In the genomic region with DNA sequence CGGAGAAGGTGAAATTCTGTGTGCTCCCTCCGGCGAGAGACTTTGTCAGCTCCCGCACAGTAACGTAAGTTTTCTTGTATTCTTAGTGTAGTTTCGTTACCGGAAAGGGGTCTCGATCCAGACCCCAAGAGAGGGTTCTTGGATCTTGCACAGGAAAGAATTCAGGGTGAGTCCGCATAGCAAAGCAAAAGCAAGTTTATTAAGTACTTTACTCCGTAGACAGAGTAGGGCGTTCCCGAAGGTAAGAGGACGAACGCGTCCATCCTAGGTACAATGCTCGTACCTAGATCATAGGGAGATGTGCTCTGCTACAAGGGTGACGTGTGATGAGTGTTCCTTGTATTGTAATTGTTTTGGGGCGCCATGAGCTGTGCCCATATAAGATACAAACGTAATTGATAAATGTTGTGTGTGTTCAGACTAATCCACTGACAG, we compare ENCODE assay signal across 1 cellular context.
TF ChIP-seq lines count a peak whose summit lies in the region.

No MANE protein-coding gene starts in this region.

TF ChIP-seq in HEK293, 187 proteins besides CTCF, POLR2A, EP300 and RAD21 (continued from another document):
- TF ChIP-seq, protein P1, sequence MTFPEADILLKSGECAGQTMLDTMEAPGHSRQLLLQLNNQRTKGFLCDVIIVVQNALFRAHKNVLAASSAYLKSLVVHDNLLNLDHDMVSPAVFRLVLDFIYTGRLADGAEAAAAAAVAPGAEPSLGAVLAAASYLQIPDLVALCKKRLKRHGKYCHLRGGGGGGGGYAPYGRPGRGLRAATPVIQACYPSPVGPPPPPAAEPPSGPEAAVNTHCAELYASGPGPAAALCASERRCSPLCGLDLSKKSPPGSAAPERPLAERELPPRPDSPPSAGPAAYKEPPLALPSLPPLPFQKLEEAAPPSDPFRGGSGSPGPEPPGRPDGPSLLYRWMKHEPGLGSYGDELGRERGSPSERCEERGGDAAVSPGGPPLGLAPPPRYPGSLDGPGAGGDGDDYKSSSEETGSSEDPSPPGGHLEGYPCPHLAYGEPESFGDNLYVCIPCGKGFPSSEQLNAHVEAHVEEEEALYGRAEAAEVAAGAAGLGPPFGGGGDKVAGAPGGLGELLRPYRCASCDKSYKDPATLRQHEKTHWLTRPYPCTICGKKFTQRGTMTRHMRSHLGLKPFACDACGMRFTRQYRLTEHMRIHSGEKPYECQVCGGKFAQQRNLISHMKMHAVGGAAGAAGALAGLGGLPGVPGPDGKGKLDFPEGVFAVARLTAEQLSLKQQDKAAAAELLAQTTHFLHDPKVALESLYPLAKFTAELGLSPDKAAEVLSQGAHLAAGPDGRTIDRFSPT (tag by site-specific recombination; IDR thresholded peaks at IDR 0.05), result 0 out of 2 replicates have a peak, but pooled peaks have one; percentile 55
- TF ChIP-seq ZNF837 (tag by site-specific recombination; IDR thresholded peaks at IDR 0.05) (no peak), IKZF3 (tag by site-specific recombination; IDR thresholded peaks at IDR 0.05) (no peak), ZNF391 (tag by site-specific recombination; IDR thresholded peaks at IDR 0.05; ENCODE audit: borderline replicate concordance, low read depth) (no peak), HOXD13 (CRISPR knock-in tag; IDR thresholded peaks at IDR 0.05; ENCODE audit: borderline replicate concordance) (no peak), ZNF596 (tag by site-specific recombination; IDR thresholded peaks at IDR 0.05) (no peak), ZNF600 (tag by site-specific recombination; IDR thresholded peaks at IDR 0.05) (no peak), ZNF335 (tag by site-specific recombination; conservative IDR thresholded peaks at IDR 0.05) (peak; percentile 11; the same call in 1 of the 2 replicates), ZXDB (tag by site-specific recombination; IDR thresholded peaks at IDR 0.05) (no peak), KLF8 (tag by site-specific recombination; IDR thresholded peaks at IDR 0.05) (0 out of 2 replicates have a peak, but pooled peaks have one; percentile 18)
- TF ChIP-seq, protein P2, sequence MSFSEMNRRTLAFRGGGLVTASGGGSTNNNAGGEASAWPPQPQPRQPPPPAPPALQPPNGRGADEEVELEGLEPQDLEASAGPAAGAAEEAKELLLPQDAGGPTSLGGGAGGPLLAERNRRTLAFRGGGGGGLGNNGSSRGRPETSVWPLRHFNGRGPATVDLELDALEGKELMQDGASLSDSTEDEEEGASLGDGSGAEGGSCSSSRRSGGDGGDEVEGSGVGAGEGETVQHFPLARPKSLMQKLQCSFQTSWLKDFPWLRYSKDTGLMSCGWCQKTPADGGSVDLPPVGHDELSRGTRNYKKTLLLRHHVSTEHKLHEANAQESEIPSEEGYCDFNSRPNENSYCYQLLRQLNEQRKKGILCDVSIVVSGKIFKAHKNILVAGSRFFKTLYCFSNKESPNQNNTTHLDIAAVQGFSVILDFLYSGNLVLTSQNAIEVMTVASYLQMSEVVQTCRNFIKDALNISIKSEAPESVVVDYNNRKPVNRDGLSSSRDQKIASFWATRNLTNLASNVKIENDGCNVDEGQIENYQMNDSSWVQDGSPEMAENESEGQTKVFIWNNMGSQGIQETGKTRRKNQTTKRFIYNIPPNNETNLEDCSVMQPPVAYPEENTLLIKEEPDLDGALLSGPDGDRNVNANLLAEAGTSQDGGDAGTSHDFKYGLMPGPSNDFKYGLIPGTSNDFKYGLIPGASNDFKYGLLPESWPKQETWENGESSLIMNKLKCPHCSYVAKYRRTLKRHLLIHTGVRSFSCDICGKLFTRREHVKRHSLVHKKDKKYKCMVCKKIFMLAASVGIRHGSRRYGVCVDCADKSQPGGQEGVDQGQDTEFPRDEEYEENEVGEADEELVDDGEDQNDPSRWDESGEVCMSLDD (tag by site-specific recombination; IDR thresholded peaks at IDR 0.05), result 0 out of 2 replicates have a peak, but pooled peaks have one; percentile 6
- TF ChIP-seq, protein P3, sequence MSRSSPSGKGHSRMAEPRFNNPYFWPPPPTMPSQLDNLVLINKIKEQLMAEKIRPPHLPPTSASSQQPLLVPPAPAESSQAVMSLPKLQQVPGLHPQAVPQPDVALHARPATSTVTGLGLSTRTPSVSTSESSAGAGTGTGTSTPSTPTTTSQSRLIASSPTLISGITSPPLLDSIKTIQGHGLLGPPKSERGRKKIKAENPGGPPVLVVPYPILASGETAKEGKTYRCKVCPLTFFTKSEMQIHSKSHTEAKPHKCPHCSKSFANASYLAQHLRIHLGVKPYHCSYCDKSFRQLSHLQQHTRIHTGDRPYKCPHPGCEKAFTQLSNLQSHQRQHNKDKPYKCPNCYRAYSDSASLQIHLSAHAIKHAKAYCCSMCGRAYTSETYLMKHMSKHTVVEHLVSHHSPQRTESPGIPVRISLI (tag by site-specific recombination; IDR thresholded peaks at IDR 0.05), result no peak
